ENCODE assay signal across 6 cellular contexts in the genomic region with DNA sequence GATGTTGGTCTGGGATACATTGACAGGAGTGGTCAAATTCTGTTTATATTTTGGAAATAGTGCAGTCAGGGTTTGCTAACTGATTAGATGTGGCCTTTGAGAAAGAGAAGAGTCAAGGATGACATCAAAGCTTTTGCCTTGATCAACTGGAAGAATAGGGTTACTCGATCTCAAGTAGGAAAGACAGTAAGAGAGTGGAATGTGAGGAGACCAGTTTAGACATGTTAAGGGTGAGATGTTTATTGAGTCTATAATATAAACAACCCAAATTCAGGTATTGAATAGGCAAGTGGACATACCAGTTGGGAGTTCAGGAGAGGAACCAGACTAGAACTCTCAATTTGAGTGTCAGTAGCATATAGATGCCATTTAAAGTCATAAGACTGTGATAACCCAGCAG. TPM values are rescaled to one million over a fixed set of nuclear protein-coding genes. Genes with fewer than 3 reads are reported as not detected.
"Had no signal": no experiment of that assay in that cellular context is flagged by ENCODE, and none has a peak within 500 bp of the region (broad histone marks: within the 10 kb centered on the region; RNA-seq: fewer than 3 reads in every experiment).

No MANE protein-coding gene starts in this region.

- FAIRE-seq: H1, HepG2 had no signal

- H3K4me3 ChIP-seq: GM23338, HAP-1 had no signal

- DNase-seq: H7, HFFc6 had no signal

RNA-seq across cellular contexts. Expression of gene ANKRD7, which starts 1.9 kb away (rescaled TPM):
- total RNA-seq: H1, H7, HepG2 had no signal
